Comparison of ENCODE assay signal across 8 cellular contexts in the genomic region with DNA sequence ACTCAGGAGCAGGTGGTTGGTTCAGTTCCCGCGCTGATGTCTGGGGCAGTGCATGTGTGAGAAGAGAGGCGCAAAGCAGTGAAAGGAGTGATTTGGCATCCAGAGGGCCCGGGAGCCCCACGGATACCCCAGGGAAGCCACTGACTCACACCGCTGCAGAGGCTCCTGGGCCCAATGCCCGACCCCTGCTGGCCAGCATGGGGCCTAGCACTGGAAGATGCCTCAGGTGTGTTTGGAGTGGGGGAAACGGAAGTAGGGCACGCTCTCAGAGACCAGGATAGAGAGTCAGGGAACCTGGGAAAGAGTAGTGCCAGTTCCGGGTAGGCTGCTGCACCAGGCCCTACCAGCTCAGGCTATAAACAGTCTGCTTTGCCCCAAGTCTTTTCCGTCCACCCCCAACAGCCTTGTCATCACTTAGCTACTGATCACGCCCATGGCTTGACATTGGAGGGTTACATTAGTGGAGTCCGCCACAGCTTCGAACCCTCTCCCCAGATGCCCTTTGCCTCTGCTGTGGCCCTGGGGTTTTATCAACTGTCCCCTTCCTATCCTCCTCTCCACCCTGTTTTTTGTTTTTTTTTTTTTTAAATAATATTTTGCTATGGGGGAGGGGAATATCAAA. TPM values are rescaled to one million over a fixed set of nuclear protein-coding genes. Genes with fewer than 3 reads are reported as not detected.
DNase-seq lines count a peak whose midpoint lies in the region; ATAC-seq lines count a peak whose summit lies in the region.

No MANE protein-coding gene starts in this region.

- H3K9ac ChIP-seq in BLaER1 treated with 17β-estradiol and CSF1 and Interleukin-3, amounts not matched to agents 10 nM and 100 nM, result no peak overlapping the region

- no peaks in the 10 kb centered on the region for H3K27me3 ChIP-seq in BLaER1 treated with 17β-estradiol and CSF1 and Interleukin-3, amounts not matched to agents 10 nM and 100 nM

- DNase-seq in NCI-H748 (lab: John Stamatoyannopoulos, UW; ENCODE audit: unreplicated experiment) (peak; percentile 56), glomerular visceral epithelial cell (ENCODE audit: extremely low spot score) (peak; percentile 38), sciatic nerve (ENCODE audit: low spot score) (no peak), GOT3 (lab: John Stamatoyannopoulos, UW) (no peak), NCI-H187 treated with DMSO at 0.1 percent for 48 hours (lab: John Stamatoyannopoulos, UW) (no peak)
- DNase-seq in activated naive CD4-positive, alpha-beta T cell treated with Interleukin-2 at 50 U/mL for 16 hours, result peak; percentile 52

- H3K27ac ChIP-seq in BLaER1 treated with 17β-estradiol and CSF1 and Interleukin-3, amounts not matched to agents 10 nM and 100 nM, result no peak overlapping the region

- no peaks in the 10 kb centered on the region for H3K9me3 ChIP-seq in BLaER1 treated with 17β-estradiol and CSF1 and Interleukin-3, amounts not matched to agents 10 nM and 100 nM (replicated peaks in 1 of 11)

- peak overlapping the region in 6 of 11 experiments; percentile 2 to 31 (median 11); a peak in 6 of 22 replicates for H3K4me2 ChIP-seq in BLaER1 treated with 17β-estradiol and CSF1 and Interleukin-3, amounts not matched to agents 10 nM and 100 nM

- ATAC-seq in GM18868 (IDR thresholded peaks at IDR 0.05; ENCODE audit: unreplicated experiment), result peak; percentile 70
- ATAC-seq in sciatic nerve, result peak; percentile 87

- peaks cover 10 to 23% (median 16%) of the 10 kb centered on the region in 10 experiments; a peak in 17 of 20 replicates for H3K4me1 ChIP-seq in BLaER1 treated with 17β-estradiol and CSF1 and Interleukin-3, amounts not matched to agents 10 nM and 100 nM

- intact Hi-C loops in sciatic nerve (cut with DNase I), result loop anchor here (10.0 kb wide), 1 partner anchor 125 kb away; no protein-coding TSS in a partner anchor

- H3K36me3 ChIP-seq in BLaER1 treated with 17β-estradiol and CSF1 and Interleukin-3, amounts not matched to agents 10 nM and 100 nM, result peaks cover 55 to 94% (median 67%) of the 10 kb centered on the region in 11 experiments

- peaks cover under 1 to 73% (median 30%) of the 10 kb centered on the region in 11 experiments; a peak in 18 of 22 replicates for H4K20me1 ChIP-seq in BLaER1 treated with 17β-estradiol and CSF1 and Interleukin-3, amounts not matched to agents 10 nM and 100 nM

- no peak overlapping the region for H3K4me3 ChIP-seq in BLaER1 treated with 17β-estradiol and CSF1 and Interleukin-3, amounts not matched to agents 10 nM and 100 nM

RNA-seq across cellular contexts. Expression of a gene that starts 9.5 kb away (rescaled TPM):
- 81.7 TPM for total RNA-seq in sciatic nerve

RNA-seq across cellular contexts. Expression of a gene that starts 9.7 kb away (rescaled TPM):
- total RNA-seq in sciatic nerve, result 51.0 TPM

RNA-seq across cellular contexts. Expression of a gene that starts 16.8 kb away (rescaled TPM):
- 33.4 TPM for total RNA-seq in sciatic nerve

RNA-seq across cellular contexts. Expression of a gene that starts 41.8 kb away (rescaled TPM):
- total RNA-seq in sciatic nerve, result 56.3 TPM

Comparison
In these comparisons a context has a peak if more than half of its experiments do, and no peak if none do; other contexts are left out.
1. DNase-seq: peak in NCI-H748 (single experiment), activated naive CD4-positive, alpha-beta T cell treated with Interleukin-2 at 50 U/mL for 16 hours (single experiment) and glomerular visceral epithelial cell (single experiment); none in sciatic nerve (single experiment), GOT3 (single experiment) and NCI-H187 treated with DMSO at 0.1 percent for 48 hours (single experiment).